8 cellular contexts compared by ENCODE assay signal in the genomic region with DNA sequence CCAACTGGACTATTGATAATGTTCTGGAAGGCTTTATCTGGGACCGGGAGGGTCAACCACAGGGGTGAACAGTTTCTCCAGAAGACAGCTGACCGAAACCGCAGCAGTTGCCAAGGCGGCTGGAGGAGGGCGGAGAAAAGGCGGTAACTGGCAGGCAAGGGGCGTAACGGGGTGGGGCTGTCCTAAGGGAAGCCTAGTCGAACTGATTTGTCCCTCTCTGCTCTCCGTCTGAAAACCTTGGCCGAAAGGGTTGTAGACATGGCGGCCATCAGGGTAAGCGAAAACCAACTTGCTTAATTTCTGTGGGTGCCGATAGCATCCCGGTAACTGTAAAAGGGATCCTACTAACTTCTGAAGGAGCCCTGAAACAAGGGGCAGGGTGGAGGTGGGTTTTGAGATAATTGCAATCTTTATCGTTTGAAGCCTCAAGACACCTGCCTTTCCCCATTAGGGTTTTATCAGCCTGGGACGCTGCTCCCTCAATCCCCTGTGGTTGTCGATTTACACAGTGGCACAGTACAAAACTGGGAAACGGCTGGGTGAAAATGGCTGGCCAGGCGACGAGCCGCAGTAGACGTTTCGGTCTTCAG. TPM values are rescaled to one million over a fixed set of nuclear protein-coding genes. Genes with fewer than 3 reads are reported as not detected.
A peak's percentile ranks its signal among the peaks of the same experiment; 100 is the strongest.
DNase-seq lines count a peak whose midpoint lies in the region; ATAC-seq, FAIRE-seq and TF ChIP-seq lines count a peak whose summit lies in the region.

TSS of gene APOOL (plus strand) at position 223 of the 590 bp plus-strand sequence. CDS start at position 259, 36 bp downstream.

- BruUV-seq in A673 (replicated peaks; lab: Mats Ljungman, UMichigan), result TSS peak; percentile 83

- H3K36me3 ChIP-seq in A673 (ENCODE audit: insufficient read depth, low read length, poor library complexity, severe bottlenecking) (no peaks in the 10 kb centered on the region), WERI-Rb-1 (no peaks in the 10 kb centered on the region), bronchial epithelial cell (ENCODE audit: control insufficient read depth, insufficient read depth, low read length) (no peaks in the 10 kb centered on the region)

- peaks cover 0 to 2% (median 0%) of the 10 kb centered on the region in 6 donors for H3K9me3 Mint-ChIP-seq in immature natural killer cell

- H3K4me1 Mint-ChIP-seq in immature natural killer cell, result peaks cover 10 to 13% of the 10 kb centered on the region in 2 donors

- H3K27ac ChIP-seq in A673 (ENCODE audit: low read depth, low read length, poor library complexity, severe bottlenecking), result peak within 1 kb of the TSS; percentile 64
- H3K27ac ChIP-seq in WERI-Rb-1, result peak within 1 kb of the TSS; percentile 68

- DNase-seq in A673 (ENCODE audit: low spot score) (peak; percentile 85), NCI-H2196 (lab: John Stamatoyannopoulos, UW; ENCODE audit: unreplicated experiment) (peak; percentile 74), WERI-Rb-1 (peak; percentile 85), bronchial epithelial cell (ENCODE audit: low read depth) (peak; percentile 77), immature natural killer cell (peak; percentile 69 to 79 (median 71)), smooth muscle cell of the brain vasculature (ENCODE audit: low read depth, low spot score) (peak; percentile 58)

- intact Hi-C loops in A673 (cut with micrococcal nuclease; ENCODE audit: unreplicated experiment), result no loop called here

- peak within 1 kb of the TSS; percentile 61 to 74 (median 68) for H3K27ac Mint-ChIP-seq in immature natural killer cell

- H3K27me3 ChIP-seq in A673 (replicated peaks; ENCODE audit: insufficient read depth, low read depth, low read length, poor library complexity) (no peaks in the 10 kb centered on the region), WERI-Rb-1 (ENCODE audit: insufficient read depth, low read depth, severe bottlenecking) (peaks cover 3% of the 10 kb centered on the region), bronchial epithelial cell (ENCODE audit: control insufficient read depth, insufficient read depth, low read length) (no peaks in the 10 kb centered on the region)

- no peak for FAIRE-seq in bronchial epithelial cell (lab: Jason Lieb, UNC)

- H3K4me3 Mint-ChIP-seq in immature natural killer cell, result peak within 1 kb of the TSS; percentile 84 to 91 (median 88)

- H3K4me3 ChIP-seq in A673 (ENCODE audit: low read depth, low read length, poor library complexity, severe bottlenecking), result peak within 1 kb of the TSS; percentile 66
- peak within 1 kb of the TSS; percentile 65 for H3K4me3 ChIP-seq in WERI-Rb-1 (ENCODE audit: low read depth, low read length)
- peak within 1 kb of the TSS; percentile 66 for H3K4me3 ChIP-seq in bronchial epithelial cell (ENCODE audit: low read depth, low read length)

- TF ChIP-seq CTCF in A673 (conservative IDR thresholded peaks at IDR 0.05; ENCODE audit: low read depth, low read length) (no peak), WERI-Rb-1 (IDR thresholded peaks at IDR 0.05; ENCODE audit: low read depth, low read length) (no peak), bronchial epithelial cell (IDR thresholded peaks at IDR 0.05; ENCODE audit: insufficient read depth, low read length, severe bottlenecking) (no peak)

- no peaks in the 10 kb centered on the region for H3K4me1 ChIP-seq in A673 (ENCODE audit: insufficient read depth, low read length, poor library complexity, severe bottlenecking)

- no peaks in the 10 kb centered on the region for H3K36me3 Mint-ChIP-seq in immature natural killer cell

- CTCF ChIA-PET in A673 (lab: Charles Lee), result no interaction called here

- H3K9me3 ChIP-seq in A673 (ENCODE audit: low read depth, low read length, poor library complexity, severe bottlenecking) (no peaks in the 10 kb centered on the region), WERI-Rb-1 (ENCODE audit: severe bottlenecking) (no peaks in the 10 kb centered on the region)

- H3K27me3 Mint-ChIP-seq in immature natural killer cell (ENCODE audit: low read depth in 3 of 3), result peaks cover 0 to 7% (median 0%) of the 10 kb centered on the region in 3 donors

- ATAC-seq in GM18868 (IDR thresholded peaks at IDR 0.05; ENCODE audit: unreplicated experiment) (peak; percentile 99), HG03103 (IDR thresholded peaks at IDR 0.05; ENCODE audit: low read depth, unreplicated experiment) (peak; percentile 96)

- POLR2A ChIA-PET in A673 (lab: Charles Lee; ENCODE audit: low non-redundant PET), result no interaction called here

RNA-seq across cellular contexts. Expression of gene APOOL, which starts in this region (rescaled TPM):
- total RNA-seq in A673 (2021) (22.6 and 24.4 TPM in 2 replicates), bronchial epithelial cell (2.9 and 7.3 TPM in 2 replicates)
- polyA plus RNA-seq in immature natural killer cell, result 1 to 10 TPM in 2 of 3 donors, under 1 TPM in 1; 0.74 to 4.8 (median 1.2) TPM

Comparison
In these comparisons a context has a peak if more than half of its experiments do, and no peak if none do; other contexts are left out.
1. Peak in every context shown above with its lines: DNase-seq, ATAC-seq, H3K4me3 ChIP-seq and H3K27ac ChIP-seq.